20 cellular contexts compared by ENCODE assay signal in the genomic region with DNA sequence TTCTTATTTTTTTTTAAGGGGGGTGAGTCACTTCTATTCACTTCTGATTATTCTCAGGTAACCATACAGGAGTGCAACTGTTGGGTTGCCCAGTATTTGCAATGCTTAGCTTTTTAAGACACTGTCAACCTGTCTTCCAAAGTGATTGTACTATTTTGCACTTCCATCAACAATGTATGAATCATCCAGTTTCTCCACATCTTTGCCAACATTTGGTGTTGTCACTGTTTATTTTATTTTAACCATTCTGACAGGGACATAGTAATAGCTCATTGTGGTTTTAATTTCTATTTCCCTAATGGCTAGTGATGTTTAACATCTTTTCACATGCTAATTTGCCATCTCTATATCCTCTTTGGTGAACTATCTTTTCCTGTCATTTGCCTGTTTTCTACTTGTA. TPM values are rescaled to one million over a fixed set of nuclear protein-coding genes. Genes with fewer than 3 reads are reported as not detected.
DNase-seq lines count a peak whose midpoint lies in the region; TF ChIP-seq lines count a peak whose summit lies in the region.
"Had no signal": no experiment of that assay in that cellular context is flagged by ENCODE, and none has a peak within 500 bp of the region (broad histone marks: within the 10 kb centered on the region; RNA-seq: fewer than 3 reads in every experiment).

No MANE protein-coding gene starts in this region.

- no peak overlapping the region for H3K9ac ChIP-seq in mesendoderm (ENCODE audit: low read length)
- H3K9ac ChIP-seq: BLaER1 treated with 17β-estradiol and CSF1 and Interleukin-3, amounts not matched to agents 10 nM and 100 nM had no signal

- no peak overlapping the region for H3K23ac ChIP-seq in mesendoderm (ENCODE audit: low read length)

- H4K8ac ChIP-seq in mesendoderm (ENCODE audit: low read depth, low read length): no peak overlapping the region

- intact Hi-C loops in MCF 10A (cut with micrococcal nuclease) (no loop called here), breast epithelium (cut with DNase I; ENCODE audit: low total_unique reads) (no loop called here)

- H3K4me1 Mint-ChIP-seq in MCF 10A (ENCODE audit: insufficient read depth, unreplicated experiment): no peaks in the 10 kb centered on the region
- H3K4me1 Mint-ChIP-seq: CD8-positive, alpha-beta memory T cell had no signal

- peaks cover 0 to 4% of the 10 kb centered on the region in 2 donors for H3K27me3 ChIP-seq in breast epithelium
- no peaks in the 10 kb centered on the region for H3K27me3 ChIP-seq in mesendoderm (ENCODE audit: insufficient read depth, low read length, poor library complexity)
- H3K27me3 ChIP-seq: BLaER1 treated with 17β-estradiol and CSF1 and Interleukin-3, amounts not matched to agents 10 nM and 100 nM; SJCRH30 had no signal

- no peaks in the 10 kb centered on the region for H3K79me1 ChIP-seq in mesendoderm (ENCODE audit: low read length)

- H3K27ac Mint-ChIP-seq in MCF 10A (ENCODE audit: low read depth, unreplicated experiment): no peak overlapping the region
- H3K27ac Mint-ChIP-seq: CD8-positive, alpha-beta memory T cell had no signal

- BruUV-seq in MCF 10A (replicated peaks; lab: Mats Ljungman, UMichigan): no TSS peak

- H3K9me3 Mint-ChIP-seq in MCF 10A (ENCODE audit: unreplicated experiment): no peaks in the 10 kb centered on the region

- H3K18ac ChIP-seq in mesendoderm (ENCODE audit: low read length): no peak overlapping the region

- H2AK5ac ChIP-seq in mesendoderm (ENCODE audit: low read length): no peak overlapping the region

- peak; percentile 9 for DNase-seq in MCF 10A (ENCODE audit: unreplicated experiment)
- DNase-seq in breast epithelium (ENCODE audit: low spot score in 2 of 2): no peak
- peak; percentile 55 for DNase-seq in amniotic epithelial cell (ENCODE audit: low read depth)
- peak; percentile 39 for DNase-seq in fibroblast of peridontal ligament (ENCODE audit: extremely low read depth)
- peak; percentile 5 for DNase-seq in stromal cell of bone marrow (ENCODE audit: low read depth)
- no peak for DNase-seq in amygdala (lab: John Stamatoyannopoulos, UW)
- DNase-seq in mesendoderm: no peak
- DNase-seq in kidney tubule cell (ENCODE audit: low spot score): no peak
- DNase-seq: CD8-positive, alpha-beta memory T cell; DMS79; GDM1; GOT3; MV-4-11; NCI-H1417; NCI-H2029; NCI-H2171 treated with DMSO at 0.1 percent for 48 hours; NCI-H446 treated with DMSO at 0.1 percent for 48 hours; SJCRH30 had no signal

- H3K36me3 Mint-ChIP-seq in MCF 10A (ENCODE audit: insufficient read depth, unreplicated experiment): no peaks in the 10 kb centered on the region

- no peak overlapping the region for H3K4ac ChIP-seq in mesendoderm (ENCODE audit: low read depth, low read length)

- no peak overlapping the region for H3K4me2 ChIP-seq in mesendoderm (ENCODE audit: low read length)
- H3K4me2 ChIP-seq: BLaER1 treated with 17β-estradiol and CSF1 and Interleukin-3, amounts not matched to agents 10 nM and 100 nM had no signal

- peaks cover 36% of the 10 kb centered on the region for H3K27me3 Mint-ChIP-seq in MCF 10A (ENCODE audit: insufficient read depth, unreplicated experiment)

- no peak for TF ChIP-seq POLR2A in breast epithelium (IDR thresholded peaks at IDR 0.05)

- H3K4me3 ChIP-seq in breast epithelium (no peak overlapping the region), mesendoderm (ENCODE audit: low read length) (no peak overlapping the region)
- H3K4me3 ChIP-seq: BLaER1 treated with 17β-estradiol and CSF1 and Interleukin-3, amounts not matched to agents 10 nM and 100 nM; GM12878; SJCRH30 had no signal

- H2BK120ac ChIP-seq in mesendoderm (ENCODE audit: low read depth, low read length): no peak overlapping the region

- no peaks in the 10 kb centered on the region for H3K4me1 ChIP-seq in breast epithelium
- no peaks in the 10 kb centered on the region for H3K4me1 ChIP-seq in mesendoderm (ENCODE audit: control insufficient read depth, low read depth, low read length)
- H3K4me1 ChIP-seq: SJCRH30 had no signal

- CTCF ChIA-PET in MCF 10A (lab: Yijun Ruan, JAX): interaction anchor here (0.6 to 1.2 kb wide), 4 partner anchors 10 to 19 kb away, joined by 3 to 4 read pairs (median 3); no protein-coding TSS in a partner anchor

- H3K56ac ChIP-seq in mesendoderm (ENCODE audit: low read length): no peak overlapping the region

- TF ChIP-seq CTCF in MCF 10A (IDR thresholded peaks at IDR 0.05; ENCODE audit: unreplicated experiment) (no peak), breast epithelium (IDR thresholded peaks at IDR 0.05) (no peak)

- no peaks in the 10 kb centered on the region for H3K79me2 ChIP-seq in mesendoderm (ENCODE audit: control insufficient read depth, insufficient read depth, low read length)

- no peak overlapping the region for H3K27ac ChIP-seq in breast epithelium
- H3K27ac ChIP-seq in mesendoderm (ENCODE audit: low read depth, low read length): no peak overlapping the region
- H3K27ac ChIP-seq: BLaER1 treated with 17β-estradiol and CSF1 and Interleukin-3, amounts not matched to agents 10 nM and 100 nM; SJCRH30 had no signal

- no peak overlapping the region for H4K5ac ChIP-seq in mesendoderm (ENCODE audit: low read length)

- H3K36me3 ChIP-seq in breast epithelium (no peaks in the 10 kb centered on the region), mesendoderm (ENCODE audit: control insufficient read depth, insufficient read depth, low read length) (no peaks in the 10 kb centered on the region)
- H3K36me3 ChIP-seq: BLaER1 treated with 17β-estradiol and CSF1 and Interleukin-3, amounts not matched to agents 10 nM and 100 nM; SJCRH30 had no signal

- POLR2A ChIA-PET in MCF 10A (lab: Yijun Ruan, JAX): no interaction called here

- no peak overlapping the region for H2BK15ac ChIP-seq in mesendoderm (replicated peaks; ENCODE audit: low read depth)

- no peak overlapping the region for H3K4me3 Mint-ChIP-seq in MCF 10A (ENCODE audit: unreplicated experiment)
- H3K4me3 Mint-ChIP-seq: CD8-positive, alpha-beta memory T cell had no signal

- no peak overlapping the region for H2BK5ac ChIP-seq in mesendoderm (ENCODE audit: low read length)

- no peaks in the 10 kb centered on the region for H3K9me3 ChIP-seq in breast epithelium
- H3K9me3 ChIP-seq: SJCRH30 had no signal

RNA-seq across cellular contexts. Expression of a gene that starts 1.4 kb away (rescaled TPM):
- total RNA-seq in MCF 10A (2022) (not detected in 2 replicates), breast epithelium (1 to 10 TPM; 1.3 to 2.9 (median 1.6) TPM)
- 7.0 TPM for polyA plus RNA-seq in mesendoderm (2013, experiment 1 of 2)
- 5.9 TPM for polyA plus RNA-seq in mesendoderm (2013, experiment 2 of 2)
- total RNA-seq: SJCRH30 had no signal
- polyA plus RNA-seq: CD8-positive, alpha-beta memory T cell had no signal

RNA-seq across cellular contexts. Expression of a gene that starts 36.5 kb away (rescaled TPM):
- total RNA-seq in MCF 10A (2022): 11.0 and 16.2 TPM in 2 replicates
- total RNA-seq in breast epithelium: 10 to 100 TPM; 14.4 to 29.2 (median 27.1) TPM
- polyA plus RNA-seq in mesendoderm (2013, experiment 1 of 2): 19.1 TPM
- polyA plus RNA-seq in mesendoderm (2013, experiment 2 of 2): 19.0 TPM

RNA-seq across cellular contexts. Expression of a gene that starts 56.8 kb away (rescaled TPM):
- total RNA-seq in MCF 10A (2022) (not detected in 2 replicates), breast epithelium (10 to 100 TPM; 19.8 to 42.9 (median 26.9) TPM)
- polyA plus RNA-seq in mesendoderm (2013, experiment 1 of 2): 5.1 TPM
- polyA plus RNA-seq in mesendoderm (2013, experiment 2 of 2): 5.4 TPM
- total RNA-seq: CD8-positive, alpha-beta memory T cell; GM12878 had no signal
- polyA plus RNA-seq: GM12878 had no signal

Comparison
In these comparisons a context has a peak if more than half of its experiments do, and no peak if none do; other contexts are left out.
1. DNase-seq: peak in MCF 10A (single experiment), amniotic epithelial cell (single experiment), fibroblast of peridontal ligament (single experiment) and stromal cell of bone marrow (single experiment); none in breast epithelium (0 of 2), amygdala (0 of 56), mesendoderm (single experiment) and kidney tubule cell (single experiment).
2. RNA of a gene that starts 56.8 kb away (total RNA-seq): 19.8 to 42.9 TPM in breast epithelium; not detected in MCF 10A; every median in the first group is over 10 times any median in the second.